Comparison of ENCODE assay signal across 11 cellular contexts in genomic region chr11:60910281-60910687, GRCh38. TPM values are rescaled to one million over a fixed set of nuclear protein-coding genes. Genes with fewer than 3 reads are reported as not detected.
DNase-seq lines count a peak whose midpoint lies in the region; ATAC-seq and TF ChIP-seq lines count a peak whose summit lies in the region.
"Had no signal": no experiment of that assay in that cellular context is flagged by ENCODE, and none has a peak within 500 bp of the region (broad histone marks: within the 10 kb centered on the region; RNA-seq: fewer than 3 reads in every experiment).

No MANE protein-coding gene starts in this region.

- H3K9me2 ChIP-seq in OCI-LY1 (ENCODE audit: low read depth, low read length) = no peaks in the 10 kb centered on the region

- H3K9ac ChIP-seq in OCI-LY1 (ENCODE audit: low read length) (no peak overlapping the region), mesendoderm (ENCODE audit: low read length) (no peak overlapping the region)

- H2AFZ ChIP-seq in OCI-LY1 (ENCODE audit: low read length) = no peak overlapping the region

- 0 out of 2 replicates have a peak, but pooled peaks cover 3% of the 10 kb centered on the region for H3F3A ChIP-seq in OCI-LY1 (ENCODE audit: insufficient read depth, low read length)

- no peaks in the 10 kb centered on the region for H3K9me3 ChIP-seq in OCI-LY1 (ENCODE audit: low read length)
- H3K9me3 ChIP-seq: gastrocnemius medialis had no signal

- H3K18ac ChIP-seq in mesendoderm (ENCODE audit: low read length) = no peak overlapping the region

- H3K4me1 ChIP-seq in OCI-LY1 (ENCODE audit: insufficient read depth, low read length, severe bottlenecking) = peaks cover 49% of the 10 kb centered on the region
- H3K4me1 ChIP-seq in mesendoderm (ENCODE audit: control insufficient read depth, low read depth, low read length) = peaks cover 1% of the 10 kb centered on the region

- H4K5ac ChIP-seq in mesendoderm (ENCODE audit: low read length) = no peak overlapping the region

- peaks cover 1% of the 10 kb centered on the region for H3K36me3 ChIP-seq in OCI-LY1 (ENCODE audit: insufficient read depth, low read length)
- no peaks in the 10 kb centered on the region for H3K36me3 ChIP-seq in mesendoderm (ENCODE audit: control insufficient read depth, insufficient read depth, low read length)
- H3K36me3 ChIP-seq: gastrocnemius medialis had no signal

- no peak overlapping the region for H3K56ac ChIP-seq in mesendoderm (ENCODE audit: low read length)

- ATAC-seq in GM19351 (IDR thresholded peaks at IDR 0.05; ENCODE audit: unreplicated experiment) (peak; percentile 36), HG02981 (IDR thresholded peaks at IDR 0.05; ENCODE audit: unreplicated experiment) (peak; percentile 30)
- ATAC-seq: gastrocnemius medialis had no signal

- H3K9me3 Mint-ChIP-seq in nephron progenitor cell = peaks cover 26% of the 10 kb centered on the region
- H3K9me3 Mint-ChIP-seq: nephron had no signal

- H3K4me2 ChIP-seq in OCI-LY1 (ENCODE audit: low read length) (no peak overlapping the region), mesendoderm (ENCODE audit: low read length) (no peak overlapping the region)

- H3K4me3 Mint-ChIP-seq in nephron progenitor cell = no peak overlapping the region

- no peak overlapping the region for H2BK5ac ChIP-seq in mesendoderm (ENCODE audit: low read length)

- no peak overlapping the region for H3K23ac ChIP-seq in mesendoderm (ENCODE audit: low read length)

- H3K36me3 Mint-ChIP-seq in nephron progenitor cell (ENCODE audit: low read depth) = no peaks in the 10 kb centered on the region

- no peak overlapping the region for H3K4ac ChIP-seq in mesendoderm (ENCODE audit: low read depth, low read length)

- H3K79me2 ChIP-seq in OCI-LY1 (ENCODE audit: insufficient read depth, low read length) (peaks cover 10% of the 10 kb centered on the region), mesendoderm (ENCODE audit: control insufficient read depth, insufficient read depth, low read length) (peaks cover 9% of the 10 kb centered on the region)

- TF ChIP-seq CTCF in OCI-LY1 (IDR thresholded peaks at IDR 0.05; ENCODE audit: low read length) (no peak), nephron progenitor cell (IDR thresholded peaks at IDR 0.05) (no peak)

- H3K27me3 Mint-ChIP-seq in nephron progenitor cell (ENCODE audit: low read depth, poor library complexity) = peaks cover 35% of the 10 kb centered on the region

- peaks cover 58% of the 10 kb centered on the region for H3K4me1 Mint-ChIP-seq in nephron progenitor cell

- no peak overlapping the region for H3K4me3 ChIP-seq in OCI-LY1 (ENCODE audit: low read depth, low read length, poor library complexity, severe bottlenecking)
- H3K4me3 ChIP-seq in mesendoderm (ENCODE audit: low read length) = no peak overlapping the region
- H3K4me3 ChIP-seq: gastrocnemius medialis had no signal

- H4K20me1 ChIP-seq in OCI-LY1 (ENCODE audit: insufficient read depth, low read length) = no peaks in the 10 kb centered on the region

- no peak overlapping the region for H4K8ac ChIP-seq in mesendoderm (ENCODE audit: low read depth, low read length)

- H2BK120ac ChIP-seq in mesendoderm (ENCODE audit: low read depth, low read length) = no peak overlapping the region

- H3K27me3 ChIP-seq in OCI-LY1 (ENCODE audit: insufficient read depth, low read length) (no peaks in the 10 kb centered on the region), mesendoderm (ENCODE audit: insufficient read depth, low read length, poor library complexity) (no peaks in the 10 kb centered on the region)
- H3K27me3 ChIP-seq: gastrocnemius medialis had no signal

- H3K27ac ChIP-seq in OCI-LY1 (ENCODE audit: low read depth, low read length, poor library complexity, severe bottlenecking) (peak overlapping the region; percentile 62), mesendoderm (ENCODE audit: low read depth, low read length) (no peak overlapping the region)
- H3K27ac ChIP-seq: gastrocnemius medialis had no signal

- H2AK5ac ChIP-seq in mesendoderm (ENCODE audit: low read length) = no peak overlapping the region

- no peak overlapping the region for H2BK15ac ChIP-seq in mesendoderm (replicated peaks; ENCODE audit: low read depth)

- peak; percentile 88 for DNase-seq in CD1c-positive myeloid dendritic cell (ENCODE audit: extremely low spot score)
- no peak for DNase-seq in mesendoderm
- DNase-seq in GOT3 (lab: John Stamatoyannopoulos, UW) = no peak
- no peak for DNase-seq in RKO (ENCODE audit: low spot score)
- DNase-seq in nephron progenitor cell = no peak
- DNase-seq: gastrocnemius medialis, H7 had no signal

- no CpG with 5 or more reads among the region's 3 CpGs for WGBS in mesendoderm (ENCODE audit: extremely low coverage, insufficient coverage, low lambda C conversion rate)

- no peaks in the 10 kb centered on the region for H3K79me1 ChIP-seq in mesendoderm (ENCODE audit: low read length)

- H3K27ac Mint-ChIP-seq in nephron progenitor cell = no peak overlapping the region

RNA-seq across cellular contexts. Expression of gene TMEM109, which starts 3.7 kb away (rescaled TPM):
- 47.0 TPM for polyA plus RNA-seq in mesendoderm (2013, experiment 1 of 2)
- 48.0 TPM for polyA plus RNA-seq in mesendoderm (2013, experiment 2 of 2)

RNA-seq across cellular contexts. Expression of gene PRPF19, which starts 3.9 kb away (rescaled TPM):
- polyA plus RNA-seq in mesendoderm (2013, experiment 1 of 2) = 124 TPM
- polyA plus RNA-seq in mesendoderm (2013, experiment 2 of 2) = 124 TPM

RNA-seq across cellular contexts. Expression of gene TMEM132A, which starts 14.0 kb away (rescaled TPM):
- polyA plus RNA-seq in mesendoderm (2013, experiment 1 of 2) = 34.2 TPM
- 32.7 TPM for polyA plus RNA-seq in mesendoderm (2013, experiment 2 of 2)

RNA-seq across cellular contexts. Expression of gene SLC15A3, which starts 41.7 kb away (rescaled TPM):
- polyA plus RNA-seq in mesendoderm (2013, experiment 1 of 2) = 14.1 TPM
- polyA plus RNA-seq in mesendoderm (2013, experiment 2 of 2) = 12.4 TPM

RNA-seq across cellular contexts. Expression of gene ZP1, which starts 42.9 kb away (rescaled TPM):
- polyA plus RNA-seq in mesendoderm (2013, experiment 1 of 2) = not detected
- not detected for polyA plus RNA-seq in mesendoderm (2013, experiment 2 of 2)
